In the genomic region with DNA sequence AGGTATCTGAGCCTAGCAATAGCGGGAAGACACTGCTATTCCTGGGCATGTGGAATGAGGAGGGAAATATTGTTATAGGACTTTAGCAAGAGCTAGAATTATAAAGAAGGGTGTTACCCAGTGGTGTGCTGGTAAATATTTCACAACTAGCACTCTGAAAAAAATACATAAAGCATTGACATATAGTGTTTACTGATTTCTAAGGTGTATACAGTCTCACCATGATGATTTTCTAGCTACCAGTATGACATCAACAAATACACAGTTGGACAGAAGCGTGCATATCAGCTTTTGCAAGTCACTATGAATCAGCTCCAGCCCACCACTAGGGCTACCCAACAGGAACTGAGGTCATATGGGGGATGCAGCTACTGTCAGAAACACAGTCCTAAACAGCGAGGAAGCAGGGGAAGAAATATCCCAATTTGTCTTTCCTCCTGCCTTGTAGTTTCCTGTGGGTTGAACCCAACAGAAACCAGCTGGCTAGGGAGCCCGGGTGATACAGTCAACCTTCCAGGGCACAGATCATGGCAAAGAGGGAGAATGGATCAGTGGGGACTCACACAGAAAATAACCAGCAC, we compare ENCODE assay signal across 1 cellular context.
TF ChIP-seq lines count a peak whose summit lies in the region.

No MANE protein-coding gene starts in this region.

TF ChIP-seq in K562, 482 proteins besides CTCF, POLR2A, EP300 and RAD21 (continued from another document and continues in another):
- TF ChIP-seq, protein P1, sequence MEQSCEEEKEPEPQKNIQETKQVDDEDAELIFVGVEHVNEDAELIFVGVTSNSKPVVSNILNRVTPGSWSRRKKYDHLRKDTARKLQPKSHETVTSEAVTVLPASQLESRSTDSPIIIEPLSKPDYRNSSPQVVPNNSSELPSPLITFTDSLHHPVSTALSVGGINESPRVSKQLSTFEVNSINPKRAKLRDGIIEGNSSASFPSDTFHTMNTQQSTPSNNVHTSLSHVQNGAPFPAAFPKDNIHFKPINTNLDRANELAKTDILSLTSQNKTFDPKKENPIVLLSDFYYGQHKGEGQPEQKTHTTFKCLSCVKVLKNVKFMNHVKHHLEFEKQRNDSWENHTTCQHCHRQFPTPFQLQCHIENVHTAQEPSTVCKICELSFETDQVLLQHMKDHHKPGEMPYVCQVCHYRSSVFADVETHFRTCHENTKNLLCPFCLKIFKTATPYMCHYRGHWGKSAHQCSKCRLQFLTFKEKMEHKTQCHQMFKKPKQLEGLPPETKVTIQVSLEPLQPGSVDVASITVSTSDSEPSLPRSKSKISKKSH (CRISPR knock-in tag; IDR thresholded peaks at IDR 0.05) = no peak
- TF ChIP-seq TCF7L2 (IDR thresholded peaks at IDR 0.05; ENCODE audit: low read depth, low read length) (no peak), FOXK1 (CRISPR knock-in tag; IDR thresholded peaks at IDR 0.05; ENCODE audit: borderline replicate concordance) (no peak), TGIF2 (CRISPR knock-in tag; IDR thresholded peaks at IDR 0.05) (no peak), ZNF232 (CRISPR knock-in tag; IDR thresholded peaks at IDR 0.05) (no peak), SIRT6 (IDR thresholded peaks at IDR 0.05; ENCODE audit: low read depth, low read length) (no peak), CREBBP (IDR thresholded peaks at IDR 0.05; ENCODE audit: low read depth, low read length) (no peak), NFIC (IDR thresholded peaks at IDR 0.05) (no peak), TAF9B (IDR thresholded peaks at IDR 0.05; ENCODE audit: partially characterized antibody) (peak; percentile 80), CAMTA2 (CRISPR knock-in tag; conservative IDR thresholded peaks at IDR 0.05) (no peak), ZNF12 (CRISPR knock-in tag; IDR thresholded peaks at IDR 0.05) (no peak), DIDO1 (tag; IDR thresholded peaks at IDR 0.05; ENCODE audit: low read depth) (no peak), HDAC2 (IDR thresholded peaks at IDR 0.05) (no peak), CREB1 (IDR thresholded peaks at IDR 0.05) (peak; percentile 54), CREB1 (CRISPR knock-in tag; IDR thresholded peaks at IDR 0.05) (peak; percentile 64; the same call in 1 of the 2 replicates), FOXA1 (IDR thresholded peaks at IDR 0.05; ENCODE audit: borderline replicate concordance) (no peak), GABPA (tag; conservative IDR thresholded peaks at IDR 0.05; ENCODE audit: low read depth) (peak; percentile 72), ZKSCAN1 (IDR thresholded peaks at IDR 0.05; ENCODE audit: low read depth, low read length) (no peak), FOS (IDR thresholded peaks at IDR 0.05; ENCODE audit: extremely low read depth, insufficient read length) (no peak), SUPT5H (IDR thresholded peaks at IDR 0.05) (no peak), MAFG (tag; conservative IDR thresholded peaks at IDR 0.05) (peak; percentile 88), ZNF133 (CRISPR knock-in tag; IDR thresholded peaks at IDR 0.05) (no peak), POLR2H (tag; IDR thresholded peaks at IDR 0.05; ENCODE audit: low read depth) (peak; percentile 23; the same call in 1 of the 2 replicates)
- TF ChIP-seq, protein P2, sequence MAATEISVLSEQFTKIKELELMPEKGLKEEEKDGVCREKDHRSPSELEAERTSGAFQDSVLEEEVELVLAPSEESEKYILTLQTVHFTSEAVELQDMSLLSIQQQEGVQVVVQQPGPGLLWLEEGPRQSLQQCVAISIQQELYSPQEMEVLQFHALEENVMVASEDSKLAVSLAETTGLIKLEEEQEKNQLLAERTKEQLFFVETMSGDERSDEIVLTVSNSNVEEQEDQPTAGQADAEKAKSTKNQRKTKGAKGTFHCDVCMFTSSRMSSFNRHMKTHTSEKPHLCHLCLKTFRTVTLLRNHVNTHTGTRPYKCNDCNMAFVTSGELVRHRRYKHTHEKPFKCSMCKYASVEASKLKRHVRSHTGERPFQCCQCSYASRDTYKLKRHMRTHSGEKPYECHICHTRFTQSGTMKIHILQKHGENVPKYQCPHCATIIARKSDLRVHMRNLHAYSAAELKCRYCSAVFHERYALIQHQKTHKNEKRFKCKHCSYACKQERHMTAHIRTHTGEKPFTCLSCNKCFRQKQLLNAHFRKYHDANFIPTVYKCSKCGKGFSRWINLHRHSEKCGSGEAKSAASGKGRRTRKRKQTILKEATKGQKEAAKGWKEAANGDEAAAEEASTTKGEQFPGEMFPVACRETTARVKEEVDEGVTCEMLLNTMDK (IDR thresholded peaks at IDR 0.05; ENCODE audit: borderline replicate concordance, insufficient read depth, low read depth, low read length, poor library complexity, severe bottlenecking) = no peak
- TF ChIP-seq, protein P3, sequence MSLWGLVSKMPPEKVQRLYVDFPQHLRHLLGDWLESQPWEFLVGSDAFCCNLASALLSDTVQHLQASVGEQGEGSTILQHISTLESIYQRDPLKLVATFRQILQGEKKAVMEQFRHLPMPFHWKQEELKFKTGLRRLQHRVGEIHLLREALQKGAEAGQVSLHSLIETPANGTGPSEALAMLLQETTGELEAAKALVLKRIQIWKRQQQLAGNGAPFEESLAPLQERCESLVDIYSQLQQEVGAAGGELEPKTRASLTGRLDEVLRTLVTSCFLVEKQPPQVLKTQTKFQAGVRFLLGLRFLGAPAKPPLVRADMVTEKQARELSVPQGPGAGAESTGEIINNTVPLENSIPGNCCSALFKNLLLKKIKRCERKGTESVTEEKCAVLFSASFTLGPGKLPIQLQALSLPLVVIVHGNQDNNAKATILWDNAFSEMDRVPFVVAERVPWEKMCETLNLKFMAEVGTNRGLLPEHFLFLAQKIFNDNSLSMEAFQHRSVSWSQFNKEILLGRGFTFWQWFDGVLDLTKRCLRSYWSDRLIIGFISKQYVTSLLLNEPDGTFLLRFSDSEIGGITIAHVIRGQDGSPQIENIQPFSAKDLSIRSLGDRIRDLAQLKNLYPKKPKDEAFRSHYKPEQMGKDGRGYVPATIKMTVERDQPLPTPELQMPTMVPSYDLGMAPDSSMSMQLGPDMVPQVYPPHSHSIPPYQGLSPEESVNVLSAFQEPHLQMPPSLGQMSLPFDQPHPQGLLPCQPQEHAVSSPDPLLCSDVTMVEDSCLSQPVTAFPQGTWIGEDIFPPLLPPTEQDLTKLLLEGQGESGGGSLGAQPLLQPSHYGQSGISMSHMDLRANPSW (CRISPR knock-in tag; IDR thresholded peaks at IDR 0.05) = no peak
- TF ChIP-seq, protein P4, sequence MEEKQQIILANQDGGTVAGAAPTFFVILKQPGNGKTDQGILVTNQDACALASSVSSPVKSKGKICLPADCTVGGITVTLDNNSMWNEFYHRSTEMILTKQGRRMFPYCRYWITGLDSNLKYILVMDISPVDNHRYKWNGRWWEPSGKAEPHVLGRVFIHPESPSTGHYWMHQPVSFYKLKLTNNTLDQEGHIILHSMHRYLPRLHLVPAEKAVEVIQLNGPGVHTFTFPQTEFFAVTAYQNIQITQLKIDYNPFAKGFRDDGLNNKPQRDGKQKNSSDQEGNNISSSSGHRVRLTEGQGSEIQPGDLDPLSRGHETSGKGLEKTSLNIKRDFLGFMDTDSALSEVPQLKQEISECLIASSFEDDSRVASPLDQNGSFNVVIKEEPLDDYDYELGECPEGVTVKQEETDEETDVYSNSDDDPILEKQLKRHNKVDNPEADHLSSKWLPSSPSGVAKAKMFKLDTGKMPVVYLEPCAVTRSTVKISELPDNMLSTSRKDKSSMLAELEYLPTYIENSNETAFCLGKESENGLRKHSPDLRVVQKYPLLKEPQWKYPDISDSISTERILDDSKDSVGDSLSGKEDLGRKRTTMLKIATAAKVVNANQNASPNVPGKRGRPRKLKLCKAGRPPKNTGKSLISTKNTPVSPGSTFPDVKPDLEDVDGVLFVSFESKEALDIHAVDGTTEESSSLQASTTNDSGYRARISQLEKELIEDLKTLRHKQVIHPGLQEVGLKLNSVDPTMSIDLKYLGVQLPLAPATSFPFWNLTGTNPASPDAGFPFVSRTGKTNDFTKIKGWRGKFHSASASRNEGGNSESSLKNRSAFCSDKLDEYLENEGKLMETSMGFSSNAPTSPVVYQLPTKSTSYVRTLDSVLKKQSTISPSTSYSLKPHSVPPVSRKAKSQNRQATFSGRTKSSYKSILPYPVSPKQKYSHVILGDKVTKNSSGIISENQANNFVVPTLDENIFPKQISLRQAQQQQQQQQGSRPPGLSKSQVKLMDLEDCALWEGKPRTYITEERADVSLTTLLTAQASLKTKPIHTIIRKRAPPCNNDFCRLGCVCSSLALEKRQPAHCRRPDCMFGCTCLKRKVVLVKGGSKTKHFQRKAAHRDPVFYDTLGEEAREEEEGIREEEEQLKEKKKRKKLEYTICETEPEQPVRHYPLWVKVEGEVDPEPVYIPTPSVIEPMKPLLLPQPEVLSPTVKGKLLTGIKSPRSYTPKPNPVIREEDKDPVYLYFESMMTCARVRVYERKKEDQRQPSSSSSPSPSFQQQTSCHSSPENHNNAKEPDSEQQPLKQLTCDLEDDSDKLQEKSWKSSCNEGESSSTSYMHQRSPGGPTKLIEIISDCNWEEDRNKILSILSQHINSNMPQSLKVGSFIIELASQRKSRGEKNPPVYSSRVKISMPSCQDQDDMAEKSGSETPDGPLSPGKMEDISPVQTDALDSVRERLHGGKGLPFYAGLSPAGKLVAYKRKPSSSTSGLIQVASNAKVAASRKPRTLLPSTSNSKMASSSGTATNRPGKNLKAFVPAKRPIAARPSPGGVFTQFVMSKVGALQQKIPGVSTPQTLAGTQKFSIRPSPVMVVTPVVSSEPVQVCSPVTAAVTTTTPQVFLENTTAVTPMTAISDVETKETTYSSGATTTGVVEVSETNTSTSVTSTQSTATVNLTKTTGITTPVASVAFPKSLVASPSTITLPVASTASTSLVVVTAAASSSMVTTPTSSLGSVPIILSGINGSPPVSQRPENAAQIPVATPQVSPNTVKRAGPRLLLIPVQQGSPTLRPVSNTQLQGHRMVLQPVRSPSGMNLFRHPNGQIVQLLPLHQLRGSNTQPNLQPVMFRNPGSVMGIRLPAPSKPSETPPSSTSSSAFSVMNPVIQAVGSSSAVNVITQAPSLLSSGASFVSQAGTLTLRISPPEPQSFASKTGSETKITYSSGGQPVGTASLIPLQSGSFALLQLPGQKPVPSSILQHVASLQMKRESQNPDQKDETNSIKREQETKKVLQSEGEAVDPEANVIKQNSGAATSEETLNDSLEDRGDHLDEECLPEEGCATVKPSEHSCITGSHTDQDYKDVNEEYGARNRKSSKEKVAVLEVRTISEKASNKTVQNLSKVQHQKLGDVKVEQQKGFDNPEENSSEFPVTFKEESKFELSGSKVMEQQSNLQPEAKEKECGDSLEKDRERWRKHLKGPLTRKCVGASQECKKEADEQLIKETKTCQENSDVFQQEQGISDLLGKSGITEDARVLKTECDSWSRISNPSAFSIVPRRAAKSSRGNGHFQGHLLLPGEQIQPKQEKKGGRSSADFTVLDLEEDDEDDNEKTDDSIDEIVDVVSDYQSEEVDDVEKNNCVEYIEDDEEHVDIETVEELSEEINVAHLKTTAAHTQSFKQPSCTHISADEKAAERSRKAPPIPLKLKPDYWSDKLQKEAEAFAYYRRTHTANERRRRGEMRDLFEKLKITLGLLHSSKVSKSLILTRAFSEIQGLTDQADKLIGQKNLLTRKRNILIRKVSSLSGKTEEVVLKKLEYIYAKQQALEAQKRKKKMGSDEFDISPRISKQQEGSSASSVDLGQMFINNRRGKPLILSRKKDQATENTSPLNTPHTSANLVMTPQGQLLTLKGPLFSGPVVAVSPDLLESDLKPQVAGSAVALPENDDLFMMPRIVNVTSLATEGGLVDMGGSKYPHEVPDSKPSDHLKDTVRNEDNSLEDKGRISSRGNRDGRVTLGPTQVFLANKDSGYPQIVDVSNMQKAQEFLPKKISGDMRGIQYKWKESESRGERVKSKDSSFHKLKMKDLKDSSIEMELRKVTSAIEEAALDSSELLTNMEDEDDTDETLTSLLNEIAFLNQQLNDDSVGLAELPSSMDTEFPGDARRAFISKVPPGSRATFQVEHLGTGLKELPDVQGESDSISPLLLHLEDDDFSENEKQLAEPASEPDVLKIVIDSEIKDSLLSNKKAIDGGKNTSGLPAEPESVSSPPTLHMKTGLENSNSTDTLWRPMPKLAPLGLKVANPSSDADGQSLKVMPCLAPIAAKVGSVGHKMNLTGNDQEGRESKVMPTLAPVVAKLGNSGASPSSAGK (IDR thresholded peaks at IDR 0.05) = peak; percentile 60
- TF ChIP-seq, protein P5, sequence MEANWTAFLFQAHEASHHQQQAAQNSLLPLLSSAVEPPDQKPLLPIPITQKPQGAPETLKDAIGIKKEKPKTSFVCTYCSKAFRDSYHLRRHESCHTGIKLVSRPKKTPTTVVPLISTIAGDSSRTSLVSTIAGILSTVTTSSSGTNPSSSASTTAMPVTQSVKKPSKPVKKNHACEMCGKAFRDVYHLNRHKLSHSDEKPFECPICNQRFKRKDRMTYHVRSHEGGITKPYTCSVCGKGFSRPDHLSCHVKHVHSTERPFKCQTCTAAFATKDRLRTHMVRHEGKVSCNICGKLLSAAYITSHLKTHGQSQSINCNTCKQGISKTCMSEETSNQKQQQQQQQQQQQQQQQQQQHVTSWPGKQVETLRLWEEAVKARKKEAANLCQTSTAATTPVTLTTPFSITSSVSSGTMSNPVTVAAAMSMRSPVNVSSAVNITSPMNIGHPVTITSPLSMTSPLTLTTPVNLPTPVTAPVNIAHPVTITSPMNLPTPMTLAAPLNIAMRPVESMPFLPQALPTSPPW (CRISPR knock-in tag; IDR thresholded peaks at IDR 0.05) = peak; percentile 38; the same call in 1 of the 2 replicates
- TF ChIP-seq, protein P6, sequence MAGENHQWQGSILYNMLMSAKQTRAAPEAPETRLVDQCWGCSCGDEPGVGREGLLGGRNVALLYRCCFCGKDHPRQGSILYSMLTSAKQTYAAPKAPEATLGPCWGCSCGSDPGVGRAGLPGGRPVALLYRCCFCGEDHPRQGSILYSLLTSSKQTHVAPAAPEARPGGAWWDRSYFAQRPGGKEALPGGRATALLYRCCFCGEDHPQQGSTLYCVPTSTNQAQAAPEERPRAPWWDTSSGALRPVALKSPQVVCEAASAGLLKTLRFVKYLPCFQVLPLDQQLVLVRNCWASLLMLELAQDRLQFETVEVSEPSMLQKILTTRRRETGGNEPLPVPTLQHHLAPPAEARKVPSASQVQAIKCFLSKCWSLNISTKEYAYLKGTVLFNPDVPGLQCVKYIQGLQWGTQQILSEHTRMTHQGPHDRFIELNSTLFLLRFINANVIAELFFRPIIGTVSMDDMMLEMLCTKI (IDR thresholded peaks at IDR 0.05; ENCODE audit: partially characterized antibody) = no peak
- TF ChIP-seq, protein P7, sequence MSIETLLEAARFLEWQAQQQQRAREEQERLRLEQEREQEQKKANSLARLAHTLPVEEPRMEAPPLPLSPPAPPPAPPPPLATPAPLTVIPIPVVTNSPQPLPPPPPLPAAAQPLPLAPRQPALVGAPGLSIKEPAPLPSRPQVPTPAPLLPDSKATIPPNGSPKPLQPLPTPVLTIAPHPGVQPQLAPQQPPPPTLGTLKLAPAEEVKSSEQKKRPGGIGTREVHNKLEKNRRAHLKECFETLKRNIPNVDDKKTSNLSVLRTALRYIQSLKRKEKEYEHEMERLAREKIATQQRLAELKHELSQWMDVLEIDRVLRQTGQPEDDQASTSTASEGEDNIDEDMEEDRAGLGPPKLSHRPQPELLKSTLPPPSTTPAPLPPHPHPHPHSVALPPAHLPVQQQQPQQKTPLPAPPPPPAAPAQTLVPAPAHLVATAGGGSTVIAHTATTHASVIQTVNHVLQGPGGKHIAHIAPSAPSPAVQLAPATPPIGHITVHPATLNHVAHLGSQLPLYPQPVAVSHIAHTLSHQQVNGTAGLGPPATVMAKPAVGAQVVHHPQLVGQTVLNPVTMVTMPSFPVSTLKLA (conservative IDR thresholded peaks at IDR 0.05) = peak in 1 of 2 experiments; percentile 59; a peak in 2 of 4 replicates
- TF ChIP-seq, protein P8, sequence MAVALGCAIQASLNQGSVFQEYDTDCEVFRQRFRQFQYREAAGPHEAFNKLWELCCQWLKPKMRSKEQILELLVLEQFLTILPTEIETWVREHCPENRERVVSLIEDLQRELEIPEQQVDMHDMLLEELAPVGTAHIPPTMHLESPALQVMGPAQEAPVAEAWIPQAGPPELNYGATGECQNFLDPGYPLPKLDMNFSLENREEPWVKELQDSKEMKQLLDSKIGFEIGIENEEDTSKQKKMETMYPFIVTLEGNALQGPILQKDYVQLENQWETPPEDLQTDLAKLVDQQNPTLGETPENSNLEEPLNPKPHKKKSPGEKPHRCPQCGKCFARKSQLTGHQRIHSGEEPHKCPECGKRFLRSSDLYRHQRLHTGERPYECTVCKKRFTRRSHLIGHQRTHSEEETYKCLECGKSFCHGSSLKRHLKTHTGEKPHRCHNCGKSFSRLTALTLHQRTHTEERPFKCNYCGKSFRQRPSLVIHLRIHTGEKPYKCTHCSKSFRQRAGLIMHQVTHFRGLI (CRISPR knock-in tag; IDR thresholded peaks at IDR 0.05) = no peak
